9 cellular contexts compared by ENCODE assay signal in genomic region chr10:126130291-126130710, GRCh38.
A peak's percentile ranks its signal among the peaks of the same experiment; 100 is the strongest.
DNase-seq lines count a peak whose midpoint lies in the region; ATAC-seq and TF ChIP-seq lines count a peak whose summit lies in the region.
"Had no signal": no experiment of that assay in that cellular context is flagged by ENCODE, and none has a peak within 500 bp of the region (broad histone marks: within the 10 kb centered on the region; RNA-seq: fewer than 3 reads in every experiment).

No MANE protein-coding gene starts in this region.

- no peaks in the 10 kb centered on the region for H3K36me3 ChIP-seq in upper lobe of right lung

- peak overlapping the region; percentile 17 for H3K27ac ChIP-seq in upper lobe of right lung

- H3K4me1 Mint-ChIP-seq in brain = peaks cover 20% of the 10 kb centered on the region
- peaks cover 8% of the 10 kb centered on the region for H3K4me1 Mint-ChIP-seq in glutamatergic neuron (ENCODE audit: low read depth, unreplicated experiment)
- H3K4me1 Mint-ChIP-seq in endothelial cell (ENCODE audit: unreplicated experiment) = peaks cover 9% of the 10 kb centered on the region

- H3K9me3 Mint-ChIP-seq in brain (peaks cover 3 to 11% (median 3%) of the 10 kb centered on the region in 5 experiments), glutamatergic neuron (ENCODE audit: unreplicated experiment) (peaks cover 5% of the 10 kb centered on the region), endothelial cell (ENCODE audit: unreplicated experiment) (no peaks in the 10 kb centered on the region)

- no peak for DNase-seq in glutamatergic neuron
- DNase-seq in omental fat pad (ENCODE audit: low spot score) = no peak
- DNase-seq in upper lobe of right lung = no peak
- DNase-seq in endothelial cell (ENCODE audit: low spot score) = no peak
- no peak for DNase-seq in SIG-M5 treated with dmso at 0.1 percent for 504 hours (lab: John Stamatoyannopoulos, UW; ENCODE audit: unreplicated experiment)
- DNase-seq: GDM1, NCI-H1048 had no signal

- H3K27me3 ChIP-seq in upper lobe of right lung = no peaks in the 10 kb centered on the region

- intact Hi-C loops in upper lobe of right lung (cut with DNase I) = no loop called here

- H3K4me3 ChIP-seq in upper lobe of right lung = no peak overlapping the region

- H3K27ac Mint-ChIP-seq in brain = peak overlapping the region in 3 of 5 experiments; percentile 61 to 70 (median 68)
- peak overlapping the region; percentile 28 for H3K27ac Mint-ChIP-seq in glutamatergic neuron (ENCODE audit: unreplicated experiment)
- H3K27ac Mint-ChIP-seq in endothelial cell (ENCODE audit: unreplicated experiment) = no peak overlapping the region

- ATAC-seq in omental fat pad (ENCODE audit: low FRiP score) (peak; percentile 61), upper lobe of right lung (peak; percentile 23), GM21360 (IDR thresholded peaks at IDR 0.05; ENCODE audit: unreplicated experiment) (no peak)

- H3K9me3 ChIP-seq in upper lobe of right lung = no peaks in the 10 kb centered on the region

- H3K36me3 Mint-ChIP-seq in brain (peaks cover 10% of the 10 kb centered on the region), glutamatergic neuron (ENCODE audit: unreplicated experiment) (peaks cover 6% of the 10 kb centered on the region), endothelial cell (ENCODE audit: low read depth, unreplicated experiment) (peaks cover 10% of the 10 kb centered on the region)

- TF ChIP-seq CTCF in brain (conservative IDR thresholded peaks at IDR 0.05) = no peak
- TF ChIP-seq CTCF in glutamatergic neuron (IDR thresholded peaks at IDR 0.05; ENCODE audit: partially characterized antibody, unreplicated experiment) = no peak
- no peak for TF ChIP-seq CTCF in omental fat pad (IDR thresholded peaks at IDR 0.05)
- no peak for TF ChIP-seq CTCF in upper lobe of right lung (IDR thresholded peaks at IDR 0.05)
- no peak for TF ChIP-seq CTCF in endothelial cell (IDR thresholded peaks at IDR 0.05; ENCODE audit: unreplicated experiment)

- no peak overlapping the region for H3K4me3 Mint-ChIP-seq in brain
- no peak overlapping the region for H3K4me3 Mint-ChIP-seq in glutamatergic neuron (ENCODE audit: unreplicated experiment)
- no peak overlapping the region for H3K4me3 Mint-ChIP-seq in endothelial cell (ENCODE audit: unreplicated experiment)

- H3K4me1 ChIP-seq in upper lobe of right lung = peaks cover 13% of the 10 kb centered on the region

- H3K27me3 Mint-ChIP-seq in brain = peaks cover 5% of the 10 kb centered on the region
- H3K27me3 Mint-ChIP-seq in glutamatergic neuron (ENCODE audit: unreplicated experiment) = peaks cover 2% of the 10 kb centered on the region
- H3K27me3 Mint-ChIP-seq in endothelial cell (ENCODE audit: unreplicated experiment) = peaks cover 6% of the 10 kb centered on the region
